ENCODE assay signal across 8 cellular contexts in genomic region chr19:737591-738093, GRCh38. TPM values are rescaled to one million over a fixed set of nuclear protein-coding genes. Genes with fewer than 3 reads are reported as not detected.
A peak's percentile ranks its signal among the peaks of the same experiment; 100 is the strongest.
DNase-seq lines count a peak whose midpoint lies in the region; ATAC-seq, FAIRE-seq and TF ChIP-seq lines count a peak whose summit lies in the region.

No MANE protein-coding gene starts in this region.

- peak; percentile 36 to 53 for TF ChIP-seq RAD21 in H1 (IDR thresholded peaks at IDR 0.05 in 1 of 2, conservative IDR thresholded peaks at IDR 0.05 in 1 of 2; ENCODE audit: low read depth in 2 of 2, low read length in 2 of 2)

- no peaks in the 10 kb centered on the region for H3K9me3 Mint-ChIP-seq in activated CD4-positive, alpha-beta memory T cell treated with anti-CD3 and anti-CD28 coated beads for 36 hours
- no peaks in the 10 kb centered on the region for H3K9me3 Mint-ChIP-seq in nephron

- H3K4me1 ChIP-seq in DND-41 (ENCODE audit: insufficient read depth, low read length) = no peaks in the 10 kb centered on the region
- no peaks in the 10 kb centered on the region for H3K4me1 ChIP-seq in H1 (replicated peaks in 1 of 4; ENCODE audit: control insufficient read depth in 3 of 4, insufficient read depth in 4 of 4, low read length in 3 of 4)
- no peaks in the 10 kb centered on the region for H3K4me1 ChIP-seq in thyroid gland

- H3K27ac ChIP-seq in DND-41 (ENCODE audit: low read length) (no peak overlapping the region), H1 (ENCODE audit: low read depth, low read length) (no peak overlapping the region), thyroid gland (no peak overlapping the region)

- H2BK20ac ChIP-seq in H1 (ENCODE audit: low read length) = peak overlapping the region; percentile 43; the same call in 1 of the 2 replicates

- H3K9ac ChIP-seq in DND-41 (ENCODE audit: low read depth, low read length) (no peak overlapping the region), H1 (replicated peaks in 1 of 4; ENCODE audit: extremely low read depth in 1 of 4, low read depth in 3 of 4, low read length in 3 of 4) (no peak overlapping the region)

- no peak overlapping the region for H3K23ac ChIP-seq in H1 (ENCODE audit: insufficient read length)

- H3K27me3 ChIP-seq in DND-41 (ENCODE audit: insufficient read depth, low read length, poor library complexity) = no peaks in the 10 kb centered on the region
- H3K27me3 ChIP-seq in H1 (replicated peaks in 1 of 4; ENCODE audit: control insufficient read depth in 3 of 4, extremely low read depth in 1 of 4, insufficient read depth in 3 of 4, low read length in 3 of 4) = no peaks in the 10 kb centered on the region
- H3K27me3 ChIP-seq in thyroid gland = no peaks in the 10 kb centered on the region

- WGBS in H1 (ENCODE audit: extremely low coverage in 1 of 2, insufficient coverage in 1 of 2, insufficient read length in 1 of 2, insufficient replicate concordance in 2 of 2, low coverage in 1 of 2, low lambda C conversion rate in 2 of 2, missing lambda C conversion rate in 1 of 2), 2 experiments = 70% methylated on average over 11 of the region's 22 CpGs; no CpG with 5 or more reads in 1 of the 2 experiments
- 38 to 48% methylated on average over 17 to 22 of the region's 22 CpGs for WGBS in thyroid gland, 2 donors

- peak overlapping the region; percentile 83; the same call in 1 of the 2 replicates for H4K8ac ChIP-seq in H1 (ENCODE audit: extremely low read depth, insufficient read depth, low read length)

- H3K27ac Mint-ChIP-seq in activated CD4-positive, alpha-beta memory T cell treated with anti-CD3 and anti-CD28 coated beads for 36 hours = no peak overlapping the region
- H3K27ac Mint-ChIP-seq in nephron = peak overlapping the region in 2 of 3 experiments; percentile 45 to 56

- no peak overlapping the region; the same call in 1 of the 2 replicates for H2BK15ac ChIP-seq in H1 (ENCODE audit: low read length)

- H3K79me2 ChIP-seq in DND-41 (ENCODE audit: insufficient read depth, low read length) (no peaks in the 10 kb centered on the region), H1 (ENCODE audit: control insufficient read depth in 1 of 2, insufficient read depth in 2 of 2, low read length in 2 of 2) (no peaks in the 10 kb centered on the region)

- H3K4me3 ChIP-seq in DND-41 (ENCODE audit: low read depth in 1 of 2, low read length in 2 of 2) (no peak overlapping the region), H1 (ENCODE audit: extremely low read depth in 1 of 4, insufficient read depth in 2 of 4, low read depth in 3 of 4, low read length in 4 of 4) (no peak overlapping the region), thyroid gland (replicated peaks in 1 of 3) (no peak overlapping the region)

- H2BK120ac ChIP-seq in H1 (replicated peaks; ENCODE audit: low read depth, low read length) = no peak overlapping the region

- H2AFZ ChIP-seq in DND-41 (ENCODE audit: low read depth, low read length) = no peak overlapping the region
- no peak overlapping the region for H2AFZ ChIP-seq in H1 (ENCODE audit: low read length)

- peak; percentile 85 for ATAC-seq in DND-41 (ENCODE audit: insufficient read depth, low read depth)

- no peaks in the 10 kb centered on the region for H3K79me1 ChIP-seq in H1 (ENCODE audit: low read depth, low read length)

- CTCF ChIA-PET in activated CD4-positive, alpha-beta memory T cell treated with anti-CD3 and anti-CD28 coated beads for 36 hours (lab: Charles Lee) = interaction anchor here (0.7 kb wide), 1 partner anchor 30 kb away, joined by 3 read pairs; no protein-coding TSS in a partner anchor
- CTCF ChIA-PET in H1 (lab: Charles Lee; ENCODE audit: partially characterized antibody) = interaction anchor here (0.8 to 1.9 kb wide), 16 partner anchors 12 to 114 kb away, joined by 3 to 9 read pairs (median 4); partner anchors contain the start of gene RNF126

- H3K27me3 Mint-ChIP-seq in activated CD4-positive, alpha-beta memory T cell treated with anti-CD3 and anti-CD28 coated beads for 36 hours = peaks cover 7% of the 10 kb centered on the region
- no peaks in the 10 kb centered on the region for H3K27me3 Mint-ChIP-seq in nephron (ENCODE audit: low read depth)

- H3K36me3 ChIP-seq in DND-41 (ENCODE audit: insufficient read depth, low read length) = no peaks in the 10 kb centered on the region
- no peaks in the 10 kb centered on the region for H3K36me3 ChIP-seq in H1 (ENCODE audit: control insufficient read depth in 2 of 4, insufficient read depth in 4 of 4, low read length in 3 of 4)
- no peaks in the 10 kb centered on the region for H3K36me3 ChIP-seq in thyroid gland

- H3K4me2 ChIP-seq in DND-41 (ENCODE audit: insufficient read depth, low read length) (no peak overlapping the region), H1 (ENCODE audit: insufficient read depth in 1 of 2, low read depth in 2 of 2, low read length in 2 of 2) (no peak overlapping the region)

- H2BK5ac ChIP-seq in H1 (ENCODE audit: low read depth, low read length) = no peak overlapping the region

- 0 out of 2 replicates have a peak overlapping the region, but pooled peaks have one; percentile 39 for H2AK5ac ChIP-seq in H1 (ENCODE audit: low read depth, low read length)

- H2BK12ac ChIP-seq in H1 (ENCODE audit: low read depth, low read length) = no peak overlapping the region

- no peak overlapping the region for H4K91ac ChIP-seq in H1 (replicated peaks; ENCODE audit: insufficient read length, low read length)

- peak overlapping the region; percentile 31 for H4K5ac ChIP-seq in H1 (ENCODE audit: insufficient read length, low read depth, low read length)

- no peak overlapping the region for H3K4me3 Mint-ChIP-seq in activated CD4-positive, alpha-beta memory T cell treated with anti-CD3 and anti-CD28 coated beads for 36 hours
- no peak overlapping the region for H3K4me3 Mint-ChIP-seq in nephron

- H3K18ac ChIP-seq in H1 (ENCODE audit: extremely low read depth, low read length) = no peak overlapping the region

- H3K56ac ChIP-seq in H1 (replicated peaks; ENCODE audit: insufficient read length, low read depth, low read length) = no peak overlapping the region

- peak; percentile 72 for DNase-seq in DND-41
- DNase-seq in LoVo (ENCODE audit: low spot score) = peak; percentile 38
- DNase-seq in activated CD4-positive, alpha-beta memory T cell treated with anti-CD3 and anti-CD28 coated beads for 36 hours = peak; percentile 65
- DNase-seq in H1 (ENCODE audit: low read depth in 1 of 2, low spot score in 2 of 2) = peak; percentile 43 to 95
- DNase-seq in thyroid gland = peak in 1 of 2 donors; percentile 32
- no peak for DNase-seq in ureter (ENCODE audit: low spot score)
- no peak for DNase-seq in NCI-H187 treated with DMSO at 0.1 percent for 48 hours (lab: John Stamatoyannopoulos, UW)

- H3K14ac ChIP-seq in H1 (ENCODE audit: insufficient read length) = no peak overlapping the region

- no peaks in the 10 kb centered on the region for H3K23me2 ChIP-seq in H1 (ENCODE audit: low read depth, low read length)

- H3K9me3 ChIP-seq in DND-41 (ENCODE audit: insufficient read depth, low read length, severe bottlenecking) (no peaks in the 10 kb centered on the region), H1 (ENCODE audit: insufficient read depth in 2 of 2, low read depth in 1 of 2, low read length in 1 of 2) (no peaks in the 10 kb centered on the region), thyroid gland (no peaks in the 10 kb centered on the region)

- no peak for TF ChIP-seq POLR2A in H1 (IDR thresholded peaks at IDR 0.05; ENCODE audit: control extremely low read depth in 1 of 2, low read depth in 2 of 2, low read length in 2 of 2)
- TF ChIP-seq POLR2A in thyroid gland (IDR thresholded peaks at IDR 0.05) = no peak

- POLR2A ChIA-PET in activated CD4-positive, alpha-beta memory T cell treated with anti-CD3 and anti-CD28 coated beads for 36 hours (lab: Charles Lee) = no interaction called here
- POLR2A ChIA-PET in H1 (lab: Charles Lee; ENCODE audit: partially characterized antibody) = interaction anchor here (1.2 kb wide), 1 partner anchor 74 kb away, joined by 3 read pairs; the partner anchor contains the start of gene RNF126

- intact Hi-C loops in activated CD4-positive, alpha-beta memory T cell treated with anti-CD3 and anti-CD28 coated beads for 36 hours (cut with micrococcal nuclease) = no loop called here
- intact Hi-C loops in thyroid gland (cut with DNase I) = no loop called here

- H3K4ac ChIP-seq in H1 (replicated peaks; ENCODE audit: insufficient read length, low read depth, low read length) = no peak overlapping the region

- TF ChIP-seq CTCF in DND-41 (IDR thresholded peaks at IDR 0.05; ENCODE audit: borderline replicate concordance, extremely low read depth, low read length, poor library complexity, severe bottlenecking) = peak; percentile 79
- TF ChIP-seq CTCF in H1 (IDR thresholded peaks at IDR 0.05; ENCODE audit: control extremely low read depth in 1 of 3, insufficient read depth in 1 of 3, low read depth in 1 of 3, low read length in 3 of 3) = peak; percentile 74 to 96 (median 79)
- peak; percentile 41 to 56 (median 51) for TF ChIP-seq CTCF in nephron (IDR thresholded peaks at IDR 0.05; ENCODE audit: unreplicated experiment in 3 of 3)
- TF ChIP-seq CTCF in thyroid gland (IDR thresholded peaks at IDR 0.05) = peak in 5 of 6 experiments; percentile 23 to 55 (median 35)

- FAIRE-seq in H1 (lab: Jason Lieb, UNC) = no peak

- peaks cover 4% of the 10 kb centered on the region for H3K4me1 Mint-ChIP-seq in activated CD4-positive, alpha-beta memory T cell treated with anti-CD3 and anti-CD28 coated beads for 36 hours (ENCODE audit: low read depth)
- no peaks in the 10 kb centered on the region for H3K4me1 Mint-ChIP-seq in nephron

- TF ChIP-seq EP300 in H1 (IDR thresholded peaks at IDR 0.05; ENCODE audit: borderline replicate concordance in 1 of 2, low read depth in 2 of 2, low read length in 2 of 2) = peak in 1 of 2 experiments; percentile 9; a peak in 1 of 3 replicates

- H4K20me1 ChIP-seq in DND-41 (ENCODE audit: insufficient read depth, low read length) = no peaks in the 10 kb centered on the region
- H4K20me1 ChIP-seq in H1 (replicated peaks in 1 of 2; ENCODE audit: control insufficient read depth in 1 of 2, insufficient read depth in 2 of 2, low read length in 2 of 2) = peaks cover 0 to 7% of the 10 kb centered on the region in 2 experiments

- H3K36me3 Mint-ChIP-seq in activated CD4-positive, alpha-beta memory T cell treated with anti-CD3 and anti-CD28 coated beads for 36 hours = no peaks in the 10 kb centered on the region
- H3K36me3 Mint-ChIP-seq in nephron (ENCODE audit: low read depth) = peaks cover 16% of the 10 kb centered on the region

RNA-seq across cellular contexts. Expression of gene MISP, which starts 13.3 kb away (rescaled TPM):
- not detected for total RNA-seq in activated CD4-positive, alpha-beta memory T cell treated with anti-CD3 and anti-CD28 coated beads for 36 hours
- total RNA-seq in H1 (2021; fragmentation: NEBNext Ultra II Directional; extraction: Animal tissue kit (Norgen Biotek cat#: 25700)) = 0.43 and 0.54 TPM in 2 replicates
- 0.45 and 0.52 TPM in 2 replicates for polyA plus RNA-seq in H1 (2011; rRNA removed)
- 0.45 TPM for polyA plus RNA-seq in H1 (2011; cell fraction: cytosol; rRNA removed)
- 0.77 TPM for polyA plus RNA-seq in H1 (2011; cell fraction: nucleus; rRNA removed)
- polyA plus RNA-seq in H1 (2012, experiment 1 of 2) = 0.35 to 0.93 TPM (median 0.72 TPM) in 4 replicates
- 0.84 TPM for polyA plus RNA-seq in H1 (2012, experiment 2 of 2)
- polyA plus RNA-seq in H1 (2013, experiment 1 of 2) = 0.26 TPM
- polyA plus RNA-seq in H1 (2013, experiment 2 of 2) = 0.39 TPM
- 0.41 and 0.46 TPM in 2 replicates for polyA minus RNA-seq in H1 (2011; rRNA and poly(A)+ RNA removed)
- 1.2 TPM for polyA minus RNA-seq in H1 (2011; cell fraction: cytosol; rRNA and poly(A)+ RNA removed)
- polyA minus RNA-seq in H1 (2011; cell fraction: nucleus; rRNA and poly(A)+ RNA removed) = 0.60 TPM
- total RNA-seq in thyroid gland (under 1 TPM in 2 of 4 donors, not detected in 2; 0.63 to 0.68 TPM), ureter (2.4 TPM)

RNA-seq across cellular contexts. Expression of gene PALM, which starts 28.9 kb away (rescaled TPM):
- total RNA-seq in activated CD4-positive, alpha-beta memory T cell treated with anti-CD3 and anti-CD28 coated beads for 36 hours = under 1 TPM in 1 of 2 experiments, not detected in 1; 0.17 TPM
- 16.5 TPM in 2 replicates for total RNA-seq in H1 (2021; fragmentation: NEBNext Ultra II Directional; extraction: Animal tissue kit (Norgen Biotek cat#: 25700))
- 5.7 and 13.0 TPM in 2 replicates for polyA plus RNA-seq in H1 (2011; rRNA removed)
- polyA plus RNA-seq in H1 (2011; cell fraction: cytosol; rRNA removed) = 6.8 TPM
- polyA plus RNA-seq in H1 (2011; cell fraction: nucleus; rRNA removed) = 10.6 TPM
- polyA plus RNA-seq in H1 (2012, experiment 1 of 2) = 10.4 to 27.0 TPM (median 21.8 TPM) in 4 replicates
- 11.9 TPM for polyA plus RNA-seq in H1 (2012, experiment 2 of 2)
- polyA plus RNA-seq in H1 (2013, experiment 1 of 2) = 12.6 TPM
- polyA plus RNA-seq in H1 (2013, experiment 2 of 2) = 14.1 TPM
- polyA minus RNA-seq in H1 (2011; rRNA and poly(A)+ RNA removed) = 1.7 and 1.8 TPM in 2 replicates
- 5.1 TPM for polyA minus RNA-seq in H1 (2011; cell fraction: cytosol; rRNA and poly(A)+ RNA removed)
- 6.4 TPM for polyA minus RNA-seq in H1 (2011; cell fraction: nucleus; rRNA and poly(A)+ RNA removed)
- total RNA-seq in thyroid gland = 10 to 100 TPM; 18.9 to 45.5 (median 27.7) TPM
- total RNA-seq in ureter = 26.0 TPM

RNA-seq across cellular contexts. Expression of gene PRSS57, which starts 42.4 kb away (rescaled TPM):
- not detected for total RNA-seq in activated CD4-positive, alpha-beta memory T cell treated with anti-CD3 and anti-CD28 coated beads for 36 hours
- total RNA-seq in H1 (2021; fragmentation: NEBNext Ultra II Directional; extraction: Animal tissue kit (Norgen Biotek cat#: 25700)) = not detected in 2 replicates
- polyA plus RNA-seq in H1 (2011; rRNA removed) = 0.09 TPM in 1 of 2 replicates, not detected in the other
- polyA plus RNA-seq in H1 (2011; cell fraction: cytosol; rRNA removed) = 0.18 TPM
- polyA plus RNA-seq in H1 (2011; cell fraction: nucleus; rRNA removed) = not detected
- polyA plus RNA-seq in H1 (2012, experiment 1 of 2) = not detected in 4 replicates
- polyA plus RNA-seq in H1 (2012, experiment 2 of 2) = not detected
- polyA plus RNA-seq in H1 (2013, experiment 1 of 2) = 0.04 TPM
- 0.07 TPM for polyA plus RNA-seq in H1 (2013, experiment 2 of 2)
- 0.22 TPM in 1 of 2 replicates, not detected in the other for polyA minus RNA-seq in H1 (2011; rRNA and poly(A)+ RNA removed)
- polyA minus RNA-seq in H1 (2011; cell fraction: cytosol; rRNA and poly(A)+ RNA removed) = not detected
- polyA minus RNA-seq in H1 (2011; cell fraction: nucleus; rRNA and poly(A)+ RNA removed) = not detected
- total RNA-seq in thyroid gland = not detected
- not detected for total RNA-seq in ureter

RNA-seq across cellular contexts. Expression of gene PTBP1, which starts 59.6 kb away (rescaled TPM):
- total RNA-seq in activated CD4-positive, alpha-beta memory T cell treated with anti-CD3 and anti-CD28 coated beads for 36 hours = 100 to 1,000 TPM; 464 to 465 TPM
- 873 and 888 TPM in 2 replicates for total RNA-seq in H1 (2021; fragmentation: NEBNext Ultra II Directional; extraction: Animal tissue kit (Norgen Biotek cat#: 25700))
- 528 and 645 TPM in 2 replicates for polyA plus RNA-seq in H1 (2011; rRNA removed)
- 260 TPM for polyA plus RNA-seq in H1 (2011; cell fraction: cytosol; rRNA removed)
- 826 TPM for polyA plus RNA-seq in H1 (2011; cell fraction: nucleus; rRNA removed)
- 649 to 848 TPM (median 690 TPM) in 4 replicates for polyA plus RNA-seq in H1 (2012, experiment 1 of 2)
- polyA plus RNA-seq in H1 (2012, experiment 2 of 2) = 847 TPM
- polyA plus RNA-seq in H1 (2013, experiment 1 of 2) = 606 TPM
- 550 TPM for polyA plus RNA-seq in H1 (2013, experiment 2 of 2)
- polyA minus RNA-seq in H1 (2011; rRNA and poly(A)+ RNA removed) = 439 and 460 TPM in 2 replicates
- polyA minus RNA-seq in H1 (2011; cell fraction: cytosol; rRNA and poly(A)+ RNA removed) = 362 TPM
- polyA minus RNA-seq in H1 (2011; cell fraction: nucleus; rRNA and poly(A)+ RNA removed) = 312 TPM
- total RNA-seq in thyroid gland = 100 to 1,000 TPM; 161 to 277 (median 199) TPM
- total RNA-seq in ureter = 374 TPM

Comparison
In these comparisons a context has a peak if more than half of its experiments do, and no peak if none do; other contexts are left out.
1. DNase-seq: peak in DND-41 (single experiment), LoVo (single experiment), activated CD4-positive, alpha-beta memory T cell treated with anti-CD3 and anti-CD28 coated beads for 36 hours (single experiment) and H1 (2 of 2); none in ureter (single experiment) and NCI-H187 treated with DMSO at 0.1 percent for 48 hours (single experiment).
2. RNA of gene PALM, which starts 28.9 kb away (total RNA-seq): 18.9 to 45.5 TPM in thyroid gland, 26.0 TPM in ureter (single experiment) and 16.5 TPM in H1; 0.17 TPM in activated CD4-positive, alpha-beta memory T cell treated with anti-CD3 and anti-CD28 coated beads for 36 hours; every median in the first group is over 10 times any median in the second.
3. Peak in every context shown above with its lines, with median percentiles within 50 percentile points of each other: CTCF ChIP-seq.